ENCODE assay signal across 8 cellular contexts in genomic region chr16:30805056-30805369, GRCh38. TPM values are rescaled to one million over a fixed set of nuclear protein-coding genes. Genes with fewer than 3 reads are reported as not detected.
DNase-seq lines count a peak whose midpoint lies in the region; FAIRE-seq and TF ChIP-seq lines count a peak whose summit lies in the region.

No MANE protein-coding gene starts in this region.

- no peak for DNase-seq in CD14-positive monocyte (ENCODE audit: low spot score)
- DNase-seq in Peyer's patch = no peak
- DNase-seq in epithelial cell of esophagus (ENCODE audit: low read depth) = no peak
- no peak for DNase-seq in neural progenitor cell (ENCODE audit: low spot score)
- no peak for DNase-seq in HuH-7.5 (ENCODE audit: low spot score)
- DNase-seq in occipital lobe (lab: John Stamatoyannopoulos, UW) = no peak
- DNase-seq in SW 1271 (lab: John Stamatoyannopoulos, UW) = no peak
- DNase-seq in H54 (ENCODE audit: insufficient read length, low spot score) = no peak

- H4K20me1 ChIP-seq in neural progenitor cell (ENCODE audit: low read depth) = no peaks in the 10 kb centered on the region

- no peaks in the 10 kb centered on the region for H3K27me3 ChIP-seq in Peyer's patch
- peaks cover 44% of the 10 kb centered on the region for H3K27me3 ChIP-seq in neural progenitor cell

- H2AFZ ChIP-seq in neural progenitor cell (replicated peaks) = peak overlapping the region; percentile 91

- H3K27me3 Mint-ChIP-seq in CD14-positive monocyte (ENCODE audit: low read depth in 3 of 3) (peaks cover 0 to 4% (median 0%) of the 10 kb centered on the region in 3 donors), neural progenitor cell (ENCODE audit: insufficient read depth, low read depth) (peaks cover 5% of the 10 kb centered on the region)

- no peak overlapping the region for H3K9ac ChIP-seq in neural progenitor cell

- peak overlapping the region; percentile 57 to 82 (median 66) for H3K4me3 ChIP-seq in Peyer's patch
- peak overlapping the region; percentile 67 for H3K4me3 ChIP-seq in epithelial cell of esophagus (ENCODE audit: low read length)
- peak overlapping the region; percentile 93 for H3K4me3 ChIP-seq in neural progenitor cell

- no peaks in the 10 kb centered on the region for H3K36me3 ChIP-seq in Peyer's patch
- no peaks in the 10 kb centered on the region for H3K36me3 ChIP-seq in neural progenitor cell

- H3K4me1 ChIP-seq in Peyer's patch (peaks cover 0 to 10% (median 2%) of the 10 kb centered on the region in 4 donors), neural progenitor cell (peaks cover 13% of the 10 kb centered on the region)

- H3K4me3 Mint-ChIP-seq in CD14-positive monocyte = peak overlapping the region; percentile 91
- H3K4me3 Mint-ChIP-seq in neural progenitor cell = peak overlapping the region; percentile 90

- no peaks in the 10 kb centered on the region for H3K9me3 ChIP-seq in Peyer's patch
- H3K9me3 ChIP-seq in neural progenitor cell (ENCODE audit: low read depth) = no peaks in the 10 kb centered on the region

- TF ChIP-seq CTCF in CD14-positive monocyte (IDR thresholded peaks at IDR 0.05) (no peak), Peyer's patch (IDR thresholded peaks at IDR 0.05) (no peak), epithelial cell of esophagus (IDR thresholded peaks at IDR 0.05; ENCODE audit: insufficient read depth, low read depth, low read length, missing control alignments) (no peak), neural progenitor cell (IDR thresholded peaks at IDR 0.05) (no peak)

- H3F3A ChIP-seq in neural progenitor cell (ENCODE audit: low read depth) = peaks cover 23% of the 10 kb centered on the region

- TF ChIP-seq POLR2A in Peyer's patch (IDR thresholded peaks at IDR 0.05) (no peak), H54 (IDR thresholded peaks at IDR 0.05; ENCODE audit: low read depth, low read length) (no peak)

- H3K27ac Mint-ChIP-seq in CD14-positive monocyte = peak overlapping the region in 6 of 7 donors; percentile 37 to 89 (median 75)
- H3K27ac Mint-ChIP-seq in neural progenitor cell = peak overlapping the region; percentile 93

- H3K9me3 Mint-ChIP-seq in CD14-positive monocyte (no peaks in the 10 kb centered on the region), neural progenitor cell (no peaks in the 10 kb centered on the region)

- H3K4me1 Mint-ChIP-seq in CD14-positive monocyte (peaks cover 41% of the 10 kb centered on the region), neural progenitor cell (peaks cover 18% of the 10 kb centered on the region)

- H3K27ac ChIP-seq in Peyer's patch (peak overlapping the region; percentile 59 to 93 (median 83)), neural progenitor cell (no peak overlapping the region)

- H3K79me2 ChIP-seq in neural progenitor cell (ENCODE audit: low read depth) = no peaks in the 10 kb centered on the region

- H3K36me3 Mint-ChIP-seq in CD14-positive monocyte (no peaks in the 10 kb centered on the region), neural progenitor cell (no peaks in the 10 kb centered on the region)

- intact Hi-C loops in CD14-positive monocyte (cut with micrococcal nuclease) = loop anchor here in 1 of 2 donors (5.0 kb wide), 1 partner anchor 43 kb away; the partner anchor contains the start of genes CFAP119 and RNF40

- FAIRE-seq in H54 (lab: Jason Lieb, UNC) = no peak

- H3K4me2 ChIP-seq in neural progenitor cell = peak overlapping the region; percentile 81

RNA-seq across cellular contexts. Expression of gene ZNF629, which starts 18.0 kb away (rescaled TPM):
- polyA plus RNA-seq in CD14-positive monocyte = under 1 TPM; 0.27 to 0.73 TPM
- total RNA-seq in Peyer's patch = 10 to 100 TPM; 10.9 to 28.7 (median 19.0) TPM
- 13.7 and 24.5 TPM in 2 replicates for total RNA-seq in neural progenitor cell (ENCODE audit: low replicate concordance)
- total RNA-seq in occipital lobe = 11.5 TPM

RNA-seq across cellular contexts. Expression of gene RNF40, which starts 42.9 kb away (rescaled TPM):
- polyA plus RNA-seq in CD14-positive monocyte = 10 to 100 TPM; 14.8 to 34.9 TPM
- total RNA-seq in Peyer's patch (100 to 1,000 TPM in 1 of 4 donors, 10 to 100 TPM in 3; 45.0 to 115 (median 73.0) TPM), neural progenitor cell (ENCODE audit: low replicate concordance) (45.6 and 77.3 TPM in 2 replicates), occipital lobe (80.0 TPM)

RNA-seq across cellular contexts. Expression of gene CFAP119, which starts 43.2 kb away (rescaled TPM):
- polyA plus RNA-seq in CD14-positive monocyte = 1 to 10 TPM; 2.4 to 3.5 TPM
- total RNA-seq in Peyer's patch = 10 to 100 TPM in 1 of 4 donors, 1 to 10 TPM in 3; 2.9 to 17.3 (median 4.2) TPM
- total RNA-seq in neural progenitor cell (ENCODE audit: low replicate concordance) = 0.56 and 8.0 TPM in 2 replicates
- 1.6 TPM for total RNA-seq in occipital lobe

RNA-seq across cellular contexts. Expression of gene PHKG2, which starts 56.8 kb away (rescaled TPM):
- polyA plus RNA-seq in CD14-positive monocyte = 10 to 100 TPM; 45.4 to 54.2 TPM
- 10 to 100 TPM; 38.9 to 94.1 (median 57.7) TPM for total RNA-seq in Peyer's patch
- 20.2 and 31.4 TPM in 2 replicates for total RNA-seq in neural progenitor cell (ENCODE audit: low replicate concordance)
- 12.0 TPM for total RNA-seq in occipital lobe
